Comparison of ENCODE assay signal across 1 cellular context in the genomic region with DNA sequence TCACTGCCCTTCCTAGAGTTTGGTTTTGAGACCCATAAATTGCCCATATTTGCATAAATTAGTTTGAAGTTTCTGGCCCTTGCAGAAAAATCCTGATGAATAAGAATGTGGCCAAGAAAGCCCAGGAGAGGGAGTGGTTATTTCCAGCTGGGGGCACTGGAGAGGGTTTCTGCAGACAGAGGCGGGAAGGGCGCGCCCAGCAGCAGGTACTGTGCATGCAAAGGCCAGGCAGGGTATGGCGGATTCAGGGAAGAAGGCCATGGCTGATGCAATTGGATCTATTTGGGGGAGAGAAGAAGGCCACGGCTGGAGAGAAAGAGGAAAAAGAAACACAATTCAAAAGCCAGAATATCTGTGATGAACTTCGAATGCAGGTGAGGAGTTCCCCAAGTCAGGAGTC.
TF ChIP-seq lines count a peak whose summit lies in the region.

No MANE protein-coding gene starts in this region.

TF ChIP-seq in H1, 55 proteins besides CTCF, POLR2A, EP300 and RAD21:
- TF ChIP-seq RBBP5 (IDR thresholded peaks at IDR 0.05; ENCODE audit: borderline replicate concordance, low read depth, low read length) (no peak), KDM5A (IDR thresholded peaks at IDR 0.05; ENCODE audit: low read length) (no peak), SUZ12 (IDR thresholded peaks at IDR 0.05; ENCODE audit: low read length) (no peak), E2F6 (IDR thresholded peaks at IDR 0.05) (0 out of 2 replicates have a peak, but pooled peaks have one; percentile 48), POLR2AphosphoS5 (IDR thresholded peaks at IDR 0.05; ENCODE audit: low read depth, low read length) (no peak), SAP30 (IDR thresholded peaks at IDR 0.05; ENCODE audit: insufficient read depth, insufficient replicate concordance, low read length) (no peak)
